Comparison of ENCODE assay signal across 16 cellular contexts in the genomic region with DNA sequence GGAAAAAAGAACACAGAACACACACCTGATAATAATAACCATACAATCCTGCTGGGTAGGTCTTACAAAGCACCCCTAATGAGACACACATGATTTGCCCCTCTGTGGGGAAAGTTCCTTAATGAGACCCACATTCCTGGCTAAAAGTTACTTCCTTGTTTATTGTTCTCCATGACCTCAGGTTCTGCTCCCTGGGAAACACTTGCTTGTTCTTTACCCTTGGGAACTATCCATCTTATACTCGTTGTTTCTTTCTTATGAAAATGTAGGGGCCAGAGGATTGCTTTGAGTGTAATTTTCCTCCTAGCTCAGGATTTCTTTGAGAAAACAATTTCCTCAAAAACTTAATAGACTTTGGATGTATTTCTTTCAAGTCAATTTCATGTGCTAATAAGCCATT. TPM values are rescaled to one million over a fixed set of nuclear protein-coding genes. Genes with fewer than 3 reads are reported as not detected.
DNase-seq lines count a peak whose midpoint lies in the region; TF ChIP-seq lines count a peak whose summit lies in the region.
"Had no signal": no experiment of that assay in that cellular context is flagged by ENCODE, and none has a peak within 500 bp of the region (broad histone marks: within the 10 kb centered on the region; RNA-seq: fewer than 3 reads in every experiment).

No MANE protein-coding gene starts in this region.

- H3K27me3 Mint-ChIP-seq in endodermal cell (ENCODE audit: insufficient read depth), result no peaks in the 10 kb centered on the region

- H3K4me2 ChIP-seq in osteoblast (ENCODE audit: insufficient read depth, low read length) (no peak overlapping the region), hepatocyte (no peak overlapping the region)
- H3K4me2 ChIP-seq: BLaER1 treated with 17β-estradiol and CSF1 and Interleukin-3, amounts not matched to agents 10 nM and 100 nM had no signal

- 0 to 79% methylated on average over 1 of the region's 1 CpG for WGBS in endodermal cell (ENCODE audit: insufficient coverage in 1 of 2, insufficient read length in 1 of 2), 2 experiments
- WGBS in hepatocyte (ENCODE audit: low lambda C conversion rate, missing lambda C conversion rate), result 43% methylated on average over 1 of the region's 1 CpG

- H4K20me1 ChIP-seq in osteoblast (ENCODE audit: insufficient read depth, low read length) (no peaks in the 10 kb centered on the region), hepatocyte (ENCODE audit: insufficient read depth, poor library complexity, severe bottlenecking) (no peaks in the 10 kb centered on the region)
- H4K20me1 ChIP-seq: BLaER1 treated with 17β-estradiol and CSF1 and Interleukin-3, amounts not matched to agents 10 nM and 100 nM had no signal

- CTCF ChIA-PET in A673 (lab: Charles Lee), result no interaction called here

- no peak overlapping the region for H3K27ac Mint-ChIP-seq in endodermal cell
- H3K27ac Mint-ChIP-seq: HFFc6 had no signal

- H3K4me3 Mint-ChIP-seq in endodermal cell, result no peak overlapping the region
- H3K4me3 Mint-ChIP-seq: HFFc6 had no signal

- H3K9me2 ChIP-seq in hepatocyte (replicated peaks; ENCODE audit: insufficient read depth), result no peaks in the 10 kb centered on the region

- H3K27ac ChIP-seq in A673 (ENCODE audit: low read depth, low read length, poor library complexity, severe bottlenecking) (no peak overlapping the region), HUES6 (ENCODE audit: low read depth, low read length) (peak overlapping the region; percentile 75), endodermal cell (ENCODE audit: low read depth, low read length) (peak overlapping the region; percentile 26), osteoblast (ENCODE audit: low read depth, low read length) (no peak overlapping the region), hepatocyte (no peak overlapping the region)
- H3K27ac ChIP-seq: BLaER1 treated with 17β-estradiol and CSF1 and Interleukin-3, amounts not matched to agents 10 nM and 100 nM had no signal

- no TSS peak for BruUV-seq in A673 (replicated peaks; lab: Mats Ljungman, UMichigan)

- no peak for TF ChIP-seq CTCF in A673 (conservative IDR thresholded peaks at IDR 0.05; ENCODE audit: low read depth, low read length)
- no peak for TF ChIP-seq CTCF in endodermal cell (conservative IDR thresholded peaks at IDR 0.05)
- no peak for TF ChIP-seq CTCF in osteoblast (IDR thresholded peaks at IDR 0.05; ENCODE audit: extremely low read depth, low read depth, low read length)
- no peak for TF ChIP-seq CTCF in hepatocyte (IDR thresholded peaks at IDR 0.05; ENCODE audit: poor library complexity)

- intact Hi-C loops in A673 (cut with micrococcal nuclease; ENCODE audit: unreplicated experiment), result no loop called here

- H3K4me1 Mint-ChIP-seq in endodermal cell, result peaks cover 7% of the 10 kb centered on the region

- H3K4me3 ChIP-seq in A673 (ENCODE audit: low read depth, low read length, poor library complexity, severe bottlenecking), result no peak overlapping the region
- H3K4me3 ChIP-seq in HUES6 (ENCODE audit: low read depth, low read length), result no peak overlapping the region
- no peak overlapping the region for H3K4me3 ChIP-seq in endodermal cell (ENCODE audit: low read length)
- no peak overlapping the region for H3K4me3 ChIP-seq in osteoblast (ENCODE audit: insufficient read depth, low read length)
- no peak overlapping the region for H3K4me3 ChIP-seq in hepatocyte
- H3K4me3 ChIP-seq: BLaER1 treated with 17β-estradiol and CSF1 and Interleukin-3, amounts not matched to agents 10 nM and 100 nM had no signal

- H3K9me3 ChIP-seq in A673 (ENCODE audit: low read depth, low read length, poor library complexity, severe bottlenecking) (no peaks in the 10 kb centered on the region), HUES6 (ENCODE audit: control insufficient read depth, insufficient read depth, low read depth, low read length) (peaks cover 4% of the 10 kb centered on the region; the same call in 1 of the 2 replicates), endodermal cell (ENCODE audit: control insufficient read depth, low read length) (no peaks in the 10 kb centered on the region), osteoblast (ENCODE audit: low read depth, low read length) (no peaks in the 10 kb centered on the region), hepatocyte (ENCODE audit: low read depth) (no peaks in the 10 kb centered on the region)

- H2AFZ ChIP-seq in osteoblast (ENCODE audit: low read length) (no peak overlapping the region), hepatocyte (no peak overlapping the region)

- H3K4me1 ChIP-seq in A673 (ENCODE audit: insufficient read depth, low read length, poor library complexity, severe bottlenecking) (no peaks in the 10 kb centered on the region), HUES6 (ENCODE audit: control insufficient read depth, insufficient read depth, low read length) (peaks cover 13% of the 10 kb centered on the region), endodermal cell (ENCODE audit: control insufficient read depth, insufficient read depth, low read length) (no peaks in the 10 kb centered on the region), osteoblast (ENCODE audit: insufficient read depth, low read length) (no peaks in the 10 kb centered on the region), hepatocyte (ENCODE audit: insufficient read depth) (no peaks in the 10 kb centered on the region)
- H3K4me1 ChIP-seq: BLaER1 treated with 17β-estradiol and CSF1 and Interleukin-3, amounts not matched to agents 10 nM and 100 nM had no signal

- H3K36me3 ChIP-seq in A673 (ENCODE audit: insufficient read depth, low read length, poor library complexity, severe bottlenecking) (no peaks in the 10 kb centered on the region), HUES6 (ENCODE audit: control insufficient read depth, insufficient read depth, low read length) (no peaks in the 10 kb centered on the region), endodermal cell (ENCODE audit: control insufficient read depth, insufficient read depth, low read length) (no peaks in the 10 kb centered on the region), osteoblast (ENCODE audit: insufficient read depth, low read length) (no peaks in the 10 kb centered on the region), hepatocyte (replicated peaks; ENCODE audit: insufficient read depth, low read depth) (no peaks in the 10 kb centered on the region)
- H3K36me3 ChIP-seq: BLaER1 treated with 17β-estradiol and CSF1 and Interleukin-3, amounts not matched to agents 10 nM and 100 nM had no signal

- H3K27me3 ChIP-seq in A673 (replicated peaks; ENCODE audit: insufficient read depth, low read depth, low read length, poor library complexity) (no peaks in the 10 kb centered on the region), HUES6 (ENCODE audit: control insufficient read depth, insufficient read depth, low read length) (no peaks in the 10 kb centered on the region), endodermal cell (ENCODE audit: control insufficient read depth, insufficient read depth, low read length, poor library complexity, severe bottlenecking) (no peaks in the 10 kb centered on the region), osteoblast (ENCODE audit: insufficient read depth, low read length) (no peaks in the 10 kb centered on the region), hepatocyte (no peaks in the 10 kb centered on the region)
- H3K27me3 ChIP-seq: BLaER1 treated with 17β-estradiol and CSF1 and Interleukin-3, amounts not matched to agents 10 nM and 100 nM had no signal

- H3K9me3 Mint-ChIP-seq in endodermal cell, result no peaks in the 10 kb centered on the region

- DNase-seq in A673 (ENCODE audit: low spot score) (peak; percentile 17), endodermal cell (peak; percentile 46), left kidney (ENCODE audit: low read depth, low spot score) (peak; percentile 5), osteoblast (ENCODE audit: insufficient read length, low spot score, missing footprints) (no peak), pons (ENCODE audit: low spot score) (no peak), hepatocyte (ENCODE audit: low spot score) (no peak), NCI-H2081 (lab: John Stamatoyannopoulos, UW) (no peak)
- DNase-seq: 8988T, DMS 273 treated with DMSO at 0.1 percent for 48 hours, HFFc6, NCI-H1105 treated with DMSO at 0.1 percent for 48 hours, NCI-H187, NCI-H510A treated with DMSO at 0.1 percent for 48 hours, PC-3 had no signal

- H3K9ac ChIP-seq in HUES6 (ENCODE audit: low read length) (no peak overlapping the region), endodermal cell (ENCODE audit: extremely low read depth, low read length, poor library complexity, severe bottlenecking) (no peak overlapping the region)
- H3K9ac ChIP-seq: BLaER1 treated with 17β-estradiol and CSF1 and Interleukin-3, amounts not matched to agents 10 nM and 100 nM had no signal

- no peaks in the 10 kb centered on the region for H3K36me3 Mint-ChIP-seq in endodermal cell (ENCODE audit: low read depth)

- POLR2A ChIA-PET in A673 (lab: Charles Lee; ENCODE audit: low non-redundant PET), result no interaction called here

- H3K79me2 ChIP-seq in osteoblast (ENCODE audit: insufficient read depth, low read length) (no peaks in the 10 kb centered on the region), hepatocyte (no peaks in the 10 kb centered on the region)

RNA-seq across cellular contexts. Expression of a gene that starts 52.1 kb away (rescaled TPM):
- 40.6 and 43.4 TPM in 2 replicates for total RNA-seq in A673 (2021)
- 100 to 1,000 TPM; 111 to 139 TPM for total RNA-seq in endodermal cell
- 23.0 TPM for polyA plus RNA-seq in endodermal cell (2013, experiment 1 of 2)
- 23.3 TPM for polyA plus RNA-seq in endodermal cell (2013, experiment 2 of 2)
- 3.8 and 5.1 TPM in 2 replicates for total RNA-seq in osteoblast
- 22.7 and 24.1 TPM in 2 replicates for total RNA-seq in hepatocyte
- 13.0 and 16.7 TPM in 2 replicates for polyA plus RNA-seq in hepatocyte

Comparison
In these comparisons a context has a peak if more than half of its experiments do, and no peak if none do; other contexts are left out.
1. DNase-seq: peak in A673 (single experiment), endodermal cell (single experiment) and left kidney (single experiment); none in osteoblast (single experiment), pons (single experiment), hepatocyte (single experiment) and NCI-H2081 (0 of 2).
2. H3K27ac ChIP-seq: peak in HUES6 (single experiment) and endodermal cell (single experiment); none in A673 (single experiment), osteoblast (single experiment) and hepatocyte (single experiment).